In genomic region chr7:99835189-99835588, GRCh38 we compare ENCODE assay signal across 1 cellular context.
TF ChIP-seq lines count a peak whose summit lies in the region.

No MANE protein-coding gene starts in this region.

TF ChIP-seq in K562, 482 proteins besides CTCF, POLR2A, EP300 and RAD21 (continued from another document and continues in another):
- peak; percentile 73 for TF ChIP-seq CREB1 (IDR thresholded peaks at IDR 0.05)
- peak; percentile 54; the same call in 1 of the 2 replicates for TF ChIP-seq CREB1 (CRISPR knock-in tag; IDR thresholded peaks at IDR 0.05)
- TF ChIP-seq POLR3A (IDR thresholded peaks at IDR 0.05; ENCODE audit: borderline replicate concordance, extremely low read depth, insufficient read depth, insufficient read length): no peak
- no peak for TF ChIP-seq CBX5 (IDR thresholded peaks at IDR 0.05; ENCODE audit: borderline replicate concordance, low read depth)
- TF ChIP-seq RBM34 (IDR thresholded peaks at IDR 0.05; ENCODE audit: borderline replicate concordance, insufficient read depth, low read length): no peak
- TF ChIP-seq TRIM24 (IDR thresholded peaks at IDR 0.05): peak; percentile 98
- TF ChIP-seq NFE2 (IDR thresholded peaks at IDR 0.05; ENCODE audit: low read depth): peak; percentile 78
- peak; percentile 20; the same call in 1 of the 2 replicates for TF ChIP-seq MAFK (IDR thresholded peaks at IDR 0.05; ENCODE audit: low read length)
- no peak for TF ChIP-seq MCM5 (IDR thresholded peaks at IDR 0.05; ENCODE audit: low read depth)
- no peak for TF ChIP-seq CREB3L1 (IDR thresholded peaks at IDR 0.05; ENCODE audit: borderline replicate concordance, low read depth)
- peak; percentile 76; the same call in 1 of the 2 replicates for TF ChIP-seq HES1 (IDR thresholded peaks at IDR 0.05; ENCODE audit: low read depth)
- peak; percentile 3 for TF ChIP-seq ASH1L (IDR thresholded peaks at IDR 0.05; ENCODE audit: borderline replicate concordance, low read depth, partially characterized antibody)
- TF ChIP-seq DACH1 (IDR thresholded peaks at IDR 0.05; ENCODE audit: partially characterized antibody): peak; percentile 50
- 0 out of 2 replicates have a peak, but pooled peaks have one; percentile 59 for TF ChIP-seq CREB3 (tag; conservative IDR thresholded peaks at IDR 0.05; ENCODE audit: low read depth)
- TF ChIP-seq PYGO2 (tag; IDR thresholded peaks at IDR 0.05): peak; percentile 44; the same call in 1 of the 2 replicates
- peak; percentile 80 to 86 for TF ChIP-seq FOXK2 (conservative IDR thresholded peaks at IDR 0.05 in 1 of 2, IDR thresholded peaks at IDR 0.05 in 1 of 2; ENCODE audit: low read depth in 2 of 2)
- TF ChIP-seq IRF1 (CRISPR knock-in tag; IDR thresholded peaks at IDR 0.05; ENCODE audit: borderline replicate concordance): no peak
- no peak for TF ChIP-seq ZNF431 (CRISPR knock-in tag; IDR thresholded peaks at IDR 0.05)
- no peak for TF ChIP-seq RFX1 (IDR thresholded peaks at IDR 0.05)
- no peak for TF ChIP-seq ZBTB33 (CRISPR knock-in tag; IDR thresholded peaks at IDR 0.05)
- TF ChIP-seq NFXL1 (CRISPR knock-in tag; IDR thresholded peaks at IDR 0.05): no peak
- TF ChIP-seq ADNP (tag; IDR thresholded peaks at IDR 0.05): 0 out of 2 replicates have a peak, but pooled peaks have one; percentile 11
- peak in 1 of 2 experiments; percentile 53; a peak in 1 of 4 replicates for TF ChIP-seq ZNF639 (CRISPR knock-in tag; conservative IDR thresholded peaks at IDR 0.05 in 1 of 2, IDR thresholded peaks at IDR 0.05 in 1 of 2)
- peak; percentile 82; the same call in 1 of the 2 replicates for TF ChIP-seq RNF2 (IDR thresholded peaks at IDR 0.05)
- 0 out of 2 replicates have a peak, but pooled peaks have one; percentile 42 for TF ChIP-seq DIDO1 (tag; IDR thresholded peaks at IDR 0.05; ENCODE audit: low read depth)
- TF ChIP-seq TEAD4 (IDR thresholded peaks at IDR 0.05; ENCODE audit: low read length): peak; percentile 100
- no peak for TF ChIP-seq TEAD4 (CRISPR knock-in tag; IDR thresholded peaks at IDR 0.05; ENCODE audit: borderline replicate concordance)
- TF ChIP-seq CBFA2T2 (conservative IDR thresholded peaks at IDR 0.05): peak; percentile 99
- TF ChIP-seq STAT5A (IDR thresholded peaks at IDR 0.05; ENCODE audit: borderline replicate concordance, low read length): peak; percentile 98
- TF ChIP-seq SLC30A9 (CRISPR knock-in tag; IDR thresholded peaks at IDR 0.05): no peak
- TF ChIP-seq ZBTB5 (IDR thresholded peaks at IDR 0.05): 0 out of 2 replicates have a peak, but pooled peaks have one; percentile 16
- TF ChIP-seq ZNF79 (CRISPR knock-in tag; IDR thresholded peaks at IDR 0.05; ENCODE audit: low read depth): no peak
- peak; percentile 95 for TF ChIP-seq NFIC (IDR thresholded peaks at IDR 0.05)
- TF ChIP-seq TAL1 (IDR thresholded peaks at IDR 0.05): peak; percentile 99
- TF ChIP-seq TBL1XR1 (IDR thresholded peaks at IDR 0.05; ENCODE audit: low read length in 2 of 2): peak; percentile 95 to 98
- TF ChIP-seq PRMT5 (CRISPR knock-in tag; IDR thresholded peaks at IDR 0.05): no peak
- TF ChIP-seq ZBTB17 (CRISPR knock-in tag; IDR thresholded peaks at IDR 0.05): no peak
- TF ChIP-seq PKNOX1 (IDR thresholded peaks at IDR 0.05): peak; percentile 78
- TF ChIP-seq FOSL1 (tag; conservative IDR thresholded peaks at IDR 0.05): peak; percentile 82
- peak; percentile 94; the same call in 1 of the 2 replicates for TF ChIP-seq EZH2 (IDR thresholded peaks at IDR 0.05; ENCODE audit: borderline replicate concordance, low read depth, low read length)
- TF ChIP-seq CCNT2 (IDR thresholded peaks at IDR 0.05; ENCODE audit: borderline replicate concordance, extremely low read depth, insufficient read length, low read depth, low read length): peak; percentile 92
- peak; percentile 74; the same call in 1 of the 2 replicates for TF ChIP-seq ZNF274 (IDR thresholded peaks at IDR 0.05; ENCODE audit: borderline replicate concordance, low read depth, low read length)
- peak; percentile 99 for TF ChIP-seq MTA2 (IDR thresholded peaks at IDR 0.05; ENCODE audit: low read depth)
- no peak for TF ChIP-seq GTF3C2 (IDR thresholded peaks at IDR 0.05; ENCODE audit: borderline replicate concordance, extremely low read depth, insufficient read length)
- TF ChIP-seq SOX6 (IDR thresholded peaks at IDR 0.05): peak; percentile 94
- TF ChIP-seq PHF21A (IDR thresholded peaks at IDR 0.05; ENCODE audit: borderline replicate concordance, low read depth): 0 out of 2 replicates have a peak, but pooled peaks have one; percentile 10
- peak; percentile 43 to 74 for TF ChIP-seq MNT (conservative IDR thresholded peaks at IDR 0.05)
- TF ChIP-seq BHLHE40 (IDR thresholded peaks at IDR 0.05; ENCODE audit: low read length): peak; percentile 92
- TF ChIP-seq ATF7 (IDR thresholded peaks at IDR 0.05): peak; percentile 84
- peak; percentile 54 to 56; a peak in 3 of 4 replicates for TF ChIP-seq TEAD1 (CRISPR knock-in tag; IDR thresholded peaks at IDR 0.05)
- peak; percentile 85 for TF ChIP-seq LCOR (CRISPR knock-in tag; IDR thresholded peaks at IDR 0.05)
- TF ChIP-seq PHB2 (IDR thresholded peaks at IDR 0.05; ENCODE audit: low read depth): peak; percentile 96
- TF ChIP-seq HDAC2 (IDR thresholded peaks at IDR 0.05): peak; percentile 91
- peak; percentile 61 for TF ChIP-seq TOE1 (IDR thresholded peaks at IDR 0.05; ENCODE audit: borderline replicate concordance)
- TF ChIP-seq TOE1 (CRISPR knock-in tag; IDR thresholded peaks at IDR 0.05; ENCODE audit: borderline replicate concordance, low read depth): no peak
- TF ChIP-seq ZNF3 (CRISPR knock-in tag; IDR thresholded peaks at IDR 0.05): no peak
